Comparison of ENCODE assay signal across 8 cellular contexts in the genomic region with DNA sequence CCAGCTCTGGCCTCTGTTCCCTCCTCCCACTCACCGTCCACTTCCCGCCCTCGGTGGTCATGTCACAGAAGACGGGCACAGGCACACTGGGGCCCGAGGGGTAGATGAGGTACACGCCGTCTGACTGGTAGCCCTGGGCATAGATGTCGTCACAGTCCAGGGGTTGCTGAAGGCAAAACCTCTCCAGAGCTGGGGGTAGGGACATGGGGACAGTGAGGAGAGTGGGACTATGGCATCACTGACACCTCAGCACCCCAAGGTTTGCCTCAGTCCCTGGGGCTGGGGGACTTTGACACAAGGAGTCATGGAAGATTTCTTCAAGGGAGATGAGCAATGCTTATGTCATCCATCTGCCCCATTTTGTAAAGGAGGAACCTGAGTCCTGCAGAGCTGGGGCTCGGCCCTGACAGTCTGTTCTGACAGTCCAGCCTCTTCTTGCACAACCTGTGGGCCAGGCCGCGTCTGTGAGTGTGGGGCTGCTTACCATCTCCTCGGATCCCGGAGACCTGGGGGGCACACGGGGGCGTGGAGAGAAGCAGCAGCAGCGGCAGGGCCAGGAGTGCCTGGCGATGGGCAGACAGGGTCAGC. TPM values are rescaled to one million over a fixed set of nuclear protein-coding genes. Genes with fewer than 3 reads are reported as not detected.
DNase-seq lines count a peak whose midpoint lies in the region; ATAC-seq and TF ChIP-seq lines count a peak whose summit lies in the region.

No MANE protein-coding gene starts in this region.

- H3K4me3 ChIP-seq in breast epithelium (peak overlapping the region; percentile 26 to 47 (median 29)), lung (no peak overlapping the region)

- H3K27ac ChIP-seq in 22Rv1 (peak overlapping the region; percentile 44; the same call in 1 of the 2 replicates), KOPT-K1 (ENCODE audit: low read depth, low read length, poor library complexity, severe bottlenecking) (peak overlapping the region; percentile 94), breast epithelium (peak overlapping the region; percentile 90 to 98), lung (ENCODE audit: low read depth in 1 of 2, low read length in 1 of 2) (peak overlapping the region; percentile 68 to 79)

- TF ChIP-seq POLR2A in breast epithelium (IDR thresholded peaks at IDR 0.05): no peak

- H3K36me3 ChIP-seq in KOPT-K1 (ENCODE audit: insufficient read depth, low read length) (peaks cover 43% of the 10 kb centered on the region), breast epithelium (no peaks in the 10 kb centered on the region), lung (ENCODE audit: control insufficient read depth in 2 of 2, insufficient read depth in 2 of 2, low read length in 2 of 2) (peaks cover under 1 to 39% of the 10 kb centered on the region in 2 donors)

- no peak for TF ChIP-seq CTCF in 22Rv1 (IDR thresholded peaks at IDR 0.05)
- TF ChIP-seq CTCF in breast epithelium (IDR thresholded peaks at IDR 0.05): no peak
- TF ChIP-seq CTCF in lung (IDR thresholded peaks at IDR 0.05; ENCODE audit: control extremely low read depth, extremely low read depth): no peak

- 28 to 50% methylated on average over 17 of the region's 17 CpGs for WGBS in lung, 2 donors

- DNase-seq in breast epithelium (ENCODE audit: low spot score in 2 of 2): no peak
- DNase-seq in lung (ENCODE audit: low spot score): peak; percentile 67
- DNase-seq in NCI-H128 (lab: John Stamatoyannopoulos, UW; ENCODE audit: unreplicated experiment): no peak
- DNase-seq in NCI-H1092 treated with DMSO at 0.1 percent for 48 hours (lab: John Stamatoyannopoulos, UW): no peak

- H3K9me3 ChIP-seq in KOPT-K1 (ENCODE audit: insufficient read depth, low read length, poor library complexity, severe bottlenecking) (no peaks in the 10 kb centered on the region), breast epithelium (no peaks in the 10 kb centered on the region), lung (ENCODE audit: control insufficient read depth in 2 of 2, insufficient read depth in 1 of 2, low read length in 1 of 2) (no peaks in the 10 kb centered on the region)

- peak; percentile 27 for ATAC-seq in lung (ENCODE audit: insufficient read depth, low FRiP score)
- ATAC-seq in GM21528 (IDR thresholded peaks at IDR 0.05; ENCODE audit: low FRiP score, unreplicated experiment): no peak
- no peak for ATAC-seq in GM21786 (IDR thresholded peaks at IDR 0.05; ENCODE audit: unreplicated experiment)

- intact Hi-C loops in breast epithelium (cut with DNase I; ENCODE audit: low total_unique reads): no loop called here

- H3K27me3 ChIP-seq in breast epithelium (no peaks in the 10 kb centered on the region), lung (ENCODE audit: control insufficient read depth, insufficient read depth) (no peaks in the 10 kb centered on the region)

- H3K4me1 ChIP-seq in breast epithelium (peaks cover 17 to 36% of the 10 kb centered on the region in 2 donors), lung (ENCODE audit: control insufficient read depth in 2 of 2, insufficient read depth in 2 of 2, low read length in 2 of 2) (peaks cover 0 to 14% of the 10 kb centered on the region in 2 donors)

RNA-seq across cellular contexts. Expression of gene MFAP4, which starts 0.6 kb away (rescaled TPM):
- total RNA-seq in breast epithelium (100 to 1,000 TPM in 2 of 3 donors, 10 to 100 TPM in 1; 45.5 to 186 (median 116) TPM), lung (100 to 1,000 TPM; 108 to 156 TPM)
- polyA plus RNA-seq in lung: 10 to 100 TPM; 45.7 to 76.4 TPM

RNA-seq across cellular contexts. Expression of gene MAPK7, which starts 8.1 kb away (rescaled TPM):
- total RNA-seq in breast epithelium (10 to 100 TPM; 21.4 to 39.0 (median 22.7) TPM), lung (10 to 100 TPM; 21.6 to 45.7 TPM)
- polyA plus RNA-seq in lung: 10 to 100 TPM; 13.7 to 23.9 TPM

RNA-seq across cellular contexts. Expression of gene B9D1, which starts 23.8 kb away (rescaled TPM):
- 10 to 100 TPM; 14.4 to 29.2 (median 28.4) TPM for total RNA-seq in breast epithelium
- total RNA-seq in lung: 10 to 100 TPM; 23.7 to 47.9 TPM
- 10 to 100 TPM; 23.5 to 28.3 TPM for polyA plus RNA-seq in lung

RNA-seq across cellular contexts. Expression of gene RNF112, which starts 24.7 kb away (rescaled TPM):
- 1 to 10 TPM in 2 of 3 donors, under 1 TPM in 1; 0.96 to 2.9 (median 2.3) TPM for total RNA-seq in breast epithelium
- total RNA-seq in lung: 1 to 10 TPM; 2.4 to 6.9 TPM
- 1 to 10 TPM; 3.0 to 3.6 TPM for polyA plus RNA-seq in lung

Comparison
In these comparisons a context has a peak if more than half of its experiments do, and no peak if none do; other contexts are left out.
1. H3K27ac ChIP-seq: peak in every context shown above with its lines; median percentile 94 in KOPT-K1; 94 in breast epithelium; 74 in lung; 44 in 22Rv1.